In the genomic region with DNA sequence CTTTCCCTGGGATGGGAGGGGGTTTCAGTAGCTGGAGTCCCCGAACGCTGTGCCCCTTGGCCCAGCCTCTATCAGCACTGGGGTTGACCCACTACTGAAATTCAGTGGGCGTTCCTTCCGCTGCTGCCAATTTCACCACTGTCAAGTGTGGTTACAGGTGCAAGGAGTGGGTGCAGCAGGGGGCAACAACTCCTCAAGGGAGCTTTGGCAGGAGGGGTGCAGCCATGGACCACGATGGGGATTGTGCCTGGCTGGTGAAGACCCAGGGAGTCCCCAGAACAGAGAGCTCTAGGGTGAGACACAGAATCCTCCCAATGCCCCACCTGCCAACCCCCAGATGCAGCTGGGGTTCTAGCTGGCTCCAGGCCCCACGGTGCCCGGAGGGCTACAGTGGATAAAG, we compare ENCODE assay signal across 26 cellular contexts.
"Had no signal": no experiment of that assay in that cellular context is flagged by ENCODE, and none has a peak within 500 bp of the region (broad histone marks: within the 10 kb centered on the region; RNA-seq: fewer than 3 reads in every experiment).

No MANE protein-coding gene starts in this region.

- DNase-seq: colonic mucosa; cortex of kidney; effector CD8-positive, alpha-beta T cell; effector memory CD8-positive, alpha-beta T cell; endodermal cell; erythroblast; esophagus squamous epithelium; foreskin fibroblast; foreskin melanocyte; gastrocnemius medialis; glutamatergic neuron; head of caudate nucleus; heart right ventricle; hippocampal formation; left cardiac atrium; left lung; left ventricle myocardium superior; mammary epithelial cell; mesendoderm; midbrain had no signal

- H3K4me3 ChIP-seq: colonic mucosa, esophagus squamous epithelium, gastrocnemius medialis, heart right ventricle, left lung, lung had no signal

- H3K36me3 ChIP-seq: colonic mucosa, esophagus squamous epithelium, gastrocnemius medialis, heart right ventricle, left lung had no signal

- ATAC-seq: effector memory CD8-positive, alpha-beta T cell; esophagus mucosa; gastrocnemius medialis; heart right ventricle; left cardiac atrium; left lung; left ventricle myocardium superior had no signal

- FAIRE-seq: endometrium, islet of Langerhans, keratinocyte had no signal

- H3K27me3 ChIP-seq: colonic mucosa, gastrocnemius medialis, heart right ventricle, left lung had no signal

- H3K9me3 ChIP-seq: colonic mucosa, esophagus squamous epithelium, gastrocnemius medialis, heart right ventricle, left lung had no signal

- H3K27ac ChIP-seq: colonic mucosa, epithelial cell of prostate, esophagus squamous epithelium, gastrocnemius medialis, heart right ventricle, left lung had no signal
